In genomic region chr19:19361075-19361594, GRCh38 we compare ENCODE assay signal across 8 cellular contexts.
A peak's percentile ranks its signal among the peaks of the same experiment; 100 is the strongest.
DNase-seq lines count a peak whose midpoint lies in the region; ATAC-seq and TF ChIP-seq lines count a peak whose summit lies in the region.

No MANE protein-coding gene starts in this region.

- H3K4me3 ChIP-seq in GM12865 (ENCODE audit: low read depth, low read length), result no peak overlapping the region; the same call in 1 of the 2 replicates

- TF ChIP-seq CTCF in GM12865 (IDR thresholded peaks at IDR 0.05; ENCODE audit: insufficient read depth, low read depth, low read length, missing control alignments), result peak; percentile 76

- H3K27ac ChIP-seq in caudate nucleus (ENCODE audit: low read depth, low read length) (no peak overlapping the region), layer of hippocampus (ENCODE audit: low read depth, low read length) (peak overlapping the region; percentile 35)

- ATAC-seq in HG02981 (IDR thresholded peaks at IDR 0.05; ENCODE audit: unreplicated experiment), result peak; percentile 58
- no peak for ATAC-seq in HG03135 (IDR thresholded peaks at IDR 0.05; ENCODE audit: unreplicated experiment)

- DNase-seq in GM12865 (ENCODE audit: low read depth) (peak; percentile 87), NCI-H345 (lab: John Stamatoyannopoulos, UW) (peak; percentile 63), caudate nucleus (lab: John Stamatoyannopoulos, UW) (peak in 48 of 61 donors; percentile 6 to 79 (median 33))
- peak; percentile 35 for DNase-seq in activated CD4-positive, CD25-positive, alpha-beta regulatory T cell treated with anti-CD3 and anti-CD28 coated beads, Interleukin-2, amount 50 U/mL, for 16 hours (ENCODE audit: low read depth, low spot score)
- DNase-seq in stimulated activated CD4-positive, alpha-beta T cell treated with anti-CD3 and anti-CD28 coated beads, Interleukin-2, amount 100 ng/mL, for 4 hours (ENCODE audit: low read depth), result peak; percentile 39

- H3K27me3 ChIP-seq in layer of hippocampus (ENCODE audit: control insufficient read depth, insufficient read depth, low read length), result no peaks in the 10 kb centered on the region

Comparison
In these comparisons a context has a peak if more than half of its experiments do, and no peak if none do; other contexts are left out.
1. DNase-seq: peak in every context shown above with its lines; median percentile 87 in GM12865; 63 in NCI-H345; 39 in stimulated activated CD4-positive, alpha-beta T cell treated with anti-CD3 and anti-CD28 coated beads, Interleukin-2, amount 100 ng/mL, for 4 hours; 35 in activated CD4-positive, CD25-positive, alpha-beta regulatory T cell treated with anti-CD3 and anti-CD28 coated beads, Interleukin-2, amount 50 U/mL, for 16 hours; 33 in caudate nucleus.